ENCODE assay signal across 1 cellular context in the genomic region with DNA sequence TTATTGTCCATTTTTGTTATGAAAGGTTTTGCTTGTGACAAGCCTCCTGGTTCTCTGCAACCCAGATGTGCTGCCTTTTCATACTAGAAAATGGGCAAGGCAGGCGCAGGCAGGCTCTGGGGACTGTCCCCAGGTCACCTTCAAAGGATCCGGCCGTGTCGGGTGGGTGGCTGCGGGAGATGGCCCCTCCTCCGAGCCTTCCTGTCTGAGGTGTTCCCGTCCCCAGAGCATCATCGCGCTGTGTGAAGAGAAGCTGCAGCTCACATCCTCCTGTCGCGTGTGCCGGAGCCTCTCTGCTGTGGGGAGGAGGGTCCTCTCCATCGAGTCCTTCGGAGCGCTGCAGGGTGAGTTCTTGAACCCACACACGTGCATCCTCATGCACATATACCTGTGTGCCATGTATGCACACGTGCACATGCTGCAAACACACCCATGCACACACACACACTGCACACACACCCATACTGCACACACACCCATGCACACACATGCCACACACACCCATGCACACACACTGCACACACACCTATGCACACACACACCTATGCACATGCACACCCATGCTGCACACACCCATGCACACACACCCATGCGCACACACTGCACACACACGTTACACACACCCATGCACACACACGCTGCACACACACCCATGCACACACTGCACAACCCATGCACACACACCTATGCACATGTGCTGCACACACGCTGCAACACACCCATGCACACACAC.
TF ChIP-seq lines count a peak whose summit lies in the region.

No MANE protein-coding gene starts in this region.

TF ChIP-seq in H1, 55 proteins besides CTCF, POLR2A, EP300 and RAD21:
- no peak for TF ChIP-seq SP2 (IDR thresholded peaks at IDR 0.05; ENCODE audit: low read length)
